17 cellular contexts compared by ENCODE assay signal in genomic region chrX:48022100-48022499, GRCh38. TPM values are rescaled to one million over a fixed set of nuclear protein-coding genes. Genes with fewer than 3 reads are reported as not detected.
DNase-seq lines count a peak whose midpoint lies in the region; ATAC-seq and TF ChIP-seq lines count a peak whose summit lies in the region.
"Had no signal": no experiment of that assay in that cellular context is flagged by ENCODE, and none has a peak within 500 bp of the region (broad histone marks: within the 10 kb centered on the region; RNA-seq: fewer than 3 reads in every experiment).

No MANE protein-coding gene starts in this region.

- H3K27ac ChIP-seq in cardiac muscle cell = peak overlapping the region; percentile 98
- peak overlapping the region in 3 of 10 donors; percentile 90 to 95 (median 91) for H3K27ac ChIP-seq in heart right ventricle
- H3K27ac ChIP-seq in WERI-Rb-1 = no peak overlapping the region; the same call in 1 of the 2 replicates
- H3K27ac ChIP-seq in iPS-20b (ENCODE audit: low read length) = no peak overlapping the region
- H3K27ac ChIP-seq in upper lobe of left lung = peak overlapping the region in 3 of 4 donors; percentile 86 to 94 (median 93)

- no peak for TF ChIP-seq EP300 in upper lobe of left lung (IDR thresholded peaks at IDR 0.05)

- TF ChIP-seq CTCF in cardiac muscle cell (IDR thresholded peaks at IDR 0.05; ENCODE audit: low read depth, low read length) (no peak), heart right ventricle (IDR thresholded peaks at IDR 0.05) (no peak), WERI-Rb-1 (IDR thresholded peaks at IDR 0.05; ENCODE audit: low read depth, low read length) (no peak), upper lobe of left lung (IDR thresholded peaks at IDR 0.05) (no peak)

- no peaks in the 10 kb centered on the region for H3K9me3 ChIP-seq in cardiac muscle cell (ENCODE audit: low read depth)
- H3K9me3 ChIP-seq in heart right ventricle = peaks cover 0 to 3% (median 0%) of the 10 kb centered on the region in 11 donors
- H3K9me3 ChIP-seq in WERI-Rb-1 (ENCODE audit: severe bottlenecking) = no peaks in the 10 kb centered on the region
- no peaks in the 10 kb centered on the region for H3K9me3 ChIP-seq in iPS-20b (ENCODE audit: insufficient read depth, low read depth, low read length)
- H3K9me3 ChIP-seq in upper lobe of left lung = peaks cover 0 to 4% (median 0%) of the 10 kb centered on the region in 4 donors

- DNase-seq in cardiac muscle cell (ENCODE audit: low read depth in 1 of 2, low spot score in 1 of 2) (no peak), heart right ventricle (no peak), WERI-Rb-1 (no peak), upper lobe of left lung (no peak), superior temporal gyrus (ENCODE audit: extremely low spot score) (no peak), NCI-H1048 (lab: John Stamatoyannopoulos, UW) (no peak)
- DNase-seq: activated CD4-positive, alpha-beta T cell treated with anti-CD3 and anti-CD28 coated beads, Interleukin-2, amount 50 U/mL, for 48 hours; activated effector memory CD4-positive, alpha-beta T cell treated with Interleukin-2 at 50 U/mL for 16 hours; effector memory CD8-positive, alpha-beta T cell; kidney; stimulated activated naive CD8-positive, alpha-beta T cell treated with anti-CD3 and anti-CD28 coated beads, Interleukin-15, Interleukin-2, amounts not matched to agents 100 U/mL and 50 U/mL, for 24 hours; T1000 had no signal

- 57 to 75% methylated on average over 2 to 3 of the region's 3 CpGs for WGBS in heart right ventricle, 2 donors
- WGBS in upper lobe of left lung, 2 donors = 36 to 53% methylated on average over 3 of the region's 3 CpGs

- no peaks in the 10 kb centered on the region for H3K36me3 ChIP-seq in cardiac muscle cell
- no peaks in the 10 kb centered on the region for H3K36me3 ChIP-seq in heart right ventricle
- H3K36me3 ChIP-seq in WERI-Rb-1 = no peaks in the 10 kb centered on the region
- H3K36me3 ChIP-seq in iPS-20b (ENCODE audit: insufficient read depth, low read depth, low read length) = no peaks in the 10 kb centered on the region
- H3K36me3 ChIP-seq in upper lobe of left lung = no peaks in the 10 kb centered on the region

- H3K4me1 ChIP-seq in cardiac muscle cell (ENCODE audit: low read depth) (no peaks in the 10 kb centered on the region), heart right ventricle (peaks cover 0 to 14% (median 0%) of the 10 kb centered on the region in 9 donors), iPS-20b (ENCODE audit: insufficient read depth, low read length) (no peaks in the 10 kb centered on the region), upper lobe of left lung (peaks cover 0 to 11% (median 0%) of the 10 kb centered on the region in 4 donors)

- H3K9ac ChIP-seq in iPS-20b (ENCODE audit: low read depth, low read length) = no peak overlapping the region; the same call in 1 of the 2 replicates

- no peaks in the 10 kb centered on the region for H3K27me3 ChIP-seq in cardiac muscle cell
- H3K27me3 ChIP-seq in heart right ventricle = no peaks in the 10 kb centered on the region
- no peaks in the 10 kb centered on the region for H3K27me3 ChIP-seq in WERI-Rb-1 (ENCODE audit: insufficient read depth, low read depth, severe bottlenecking)
- H3K27me3 ChIP-seq in iPS-20b (ENCODE audit: insufficient read depth, low read length) = no peaks in the 10 kb centered on the region
- no peaks in the 10 kb centered on the region for H3K27me3 ChIP-seq in upper lobe of left lung

- H3K4me3 ChIP-seq in cardiac muscle cell (no peak overlapping the region), heart right ventricle (peak overlapping the region in 5 of 10 donors; percentile 55 to 66 (median 64)), WERI-Rb-1 (ENCODE audit: low read depth, low read length) (peak overlapping the region; percentile 64), iPS-20b (ENCODE audit: low read length) (peak overlapping the region; percentile 96; the same call in 1 of the 2 replicates), upper lobe of left lung (peak overlapping the region in 2 of 4 donors; percentile 55 to 58)

- no peak for TF ChIP-seq POLR2A in upper lobe of left lung (IDR thresholded peaks at IDR 0.05)

- no peak for ATAC-seq in heart right ventricle
- no peak for ATAC-seq in upper lobe of left lung (ENCODE audit: low FRiP score in 2 of 2)
- ATAC-seq in HG03439 (IDR thresholded peaks at IDR 0.05; ENCODE audit: unreplicated experiment) = no peak

- intact Hi-C loops in heart right ventricle (cut with DNase I) = loop anchor here in 7 of 10 donors (5.0 to 10.0 kb wide), 8 partner anchors 57 to 477 kb away; partner anchors contain the start of genes ZNF81 (in 4 of the 7), ELK1 (in 3 of the 7), UXT (in 3 of the 7) and ARAF (in 1 of the 7)

RNA-seq across cellular contexts. Expression of gene SPACA5, which starts 15.3 kb away (rescaled TPM):
- total RNA-seq in cardiac muscle cell = not detected in 2 replicates
- polyA plus RNA-seq in cardiac muscle cell = not detected in 2 replicates
- total RNA-seq in heart right ventricle = not detected
- not detected for polyA plus RNA-seq in heart right ventricle
- total RNA-seq in upper lobe of left lung = not detected
- total RNA-seq: glomerular endothelial cell, H7, kidney, sciatic nerve had no signal

RNA-seq across cellular contexts. Expression of gene ZNF182, which starts 18.3 kb away (rescaled TPM):
- total RNA-seq in cardiac muscle cell (2.3 and 4.1 TPM in 2 replicates), heart right ventricle (1 to 10 TPM; 2.3 to 4.0 (median 3.1) TPM), upper lobe of left lung (10 to 100 TPM in 2 of 6 donors, 1 to 10 TPM in 4; 4.5 to 13.6 (median 5.0) TPM)
- polyA plus RNA-seq in cardiac muscle cell (3.1 and 6.3 TPM in 2 replicates), heart right ventricle (1 to 10 TPM; 1.6 to 4.3 TPM)

RNA-seq across cellular contexts. Expression of gene ZNF630, which starts 49.3 kb away (rescaled TPM):
- total RNA-seq in cardiac muscle cell (1.2 and 1.6 TPM in 2 replicates), heart right ventricle (1 to 10 TPM; 1.3 to 3.5 (median 2.6) TPM), upper lobe of left lung (10 to 100 TPM in 1 of 6 donors, 1 to 10 TPM in 5; 1.1 to 25.1 (median 3.7) TPM)
- polyA plus RNA-seq in cardiac muscle cell (1.7 and 2.2 TPM in 2 replicates), heart right ventricle (1 to 10 TPM in 1 of 2 donors, under 1 TPM in 1; 0.96 to 2.5 TPM)

Comparison
In these comparisons a context has a peak if more than half of its experiments do, and no peak if none do; other contexts are left out.
1. H3K27ac ChIP-seq: peak in cardiac muscle cell (single experiment) and upper lobe of left lung (3 of 4); none in WERI-Rb-1 (single experiment) and iPS-20b (single experiment).